Comparison of ENCODE assay signal across 18 cellular contexts in the genomic region with DNA sequence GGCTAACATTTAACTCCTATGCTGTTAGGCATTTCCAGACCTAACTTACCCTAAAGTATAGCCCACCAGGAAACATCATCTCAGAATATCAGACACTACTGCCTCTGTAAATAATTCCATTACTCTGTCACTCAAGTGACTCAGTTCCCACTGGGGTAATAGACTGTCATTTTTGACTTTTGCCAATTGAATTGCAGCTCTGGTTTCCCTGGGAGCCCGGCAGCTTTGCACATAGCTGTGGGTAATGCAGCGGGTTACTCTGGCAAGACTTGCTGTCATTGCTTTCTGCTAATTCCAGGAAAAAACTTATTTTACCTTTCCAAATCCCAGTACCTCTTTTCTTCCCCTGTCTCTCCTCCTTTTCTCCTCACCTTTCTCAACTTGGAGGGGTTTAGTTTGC. TPM values are rescaled to one million over a fixed set of nuclear protein-coding genes. Genes with fewer than 3 reads are reported as not detected.
DNase-seq lines count a peak whose midpoint lies in the region; ATAC-seq and TF ChIP-seq lines count a peak whose summit lies in the region.
"Had no signal": no experiment of that assay in that cellular context is flagged by ENCODE, and none has a peak within 500 bp of the region (broad histone marks: within the 10 kb centered on the region; RNA-seq: fewer than 3 reads in every experiment).

No MANE protein-coding gene starts in this region.

- no TSS peak for BruUV-seq in A673 (replicated peaks; lab: Mats Ljungman, UMichigan)

- peaks cover 21% of the 10 kb centered on the region for H3K4me1 Mint-ChIP-seq in HFFc6 (ENCODE audit: low read depth)

- H3K79me2 ChIP-seq in GM23248 (ENCODE audit: insufficient read depth) = no peaks in the 10 kb centered on the region

- H3K4me3 ChIP-seq in A673 (ENCODE audit: low read depth, low read length, poor library complexity, severe bottlenecking) = no peak overlapping the region
- no peak overlapping the region for H3K4me3 ChIP-seq in GM23248
- no peak overlapping the region for H3K4me3 ChIP-seq in NB4 (ENCODE audit: low read depth, low read length)
- no peak overlapping the region for H3K4me3 ChIP-seq in transverse colon
- H3K4me3 ChIP-seq: BLaER1 treated with 17β-estradiol and CSF1 and Interleukin-3, amounts not matched to agents 10 nM and 100 nM had no signal

- no peak overlapping the region for H3K4me2 ChIP-seq in GM23248 (ENCODE audit: unreplicated experiment)

- intact Hi-C loops in A673 (cut with micrococcal nuclease; ENCODE audit: unreplicated experiment) (no loop called here), transverse colon (cut with DNase I; ENCODE audit: low total_unique reads) (no loop called here), left cardiac atrium (cut with DNase I) (no loop called here)

- no peak for ATAC-seq in left cardiac atrium

- H2AFZ ChIP-seq in GM23248 = no peak overlapping the region

- peaks cover 7% of the 10 kb centered on the region for H3K27me3 Mint-ChIP-seq in HFFc6 (ENCODE audit: insufficient read depth)

- H4K20me1 ChIP-seq in GM23248 (ENCODE audit: insufficient read depth) = no peaks in the 10 kb centered on the region
- H4K20me1 ChIP-seq: BLaER1 treated with 17β-estradiol and CSF1 and Interleukin-3, amounts not matched to agents 10 nM and 100 nM had no signal

- peaks cover 6% of the 10 kb centered on the region; the same call in 1 of the 2 replicates for H3F3A ChIP-seq in GM23248 (ENCODE audit: insufficient read depth)

- no peaks in the 10 kb centered on the region for H3K36me3 Mint-ChIP-seq in HFFc6 (ENCODE audit: low read depth)

- POLR2A ChIA-PET in A673 (lab: Charles Lee; ENCODE audit: low non-redundant PET) = no interaction called here

- H3K9ac ChIP-seq in GM23248 = no peak overlapping the region
- H3K9ac ChIP-seq: BLaER1 treated with 17β-estradiol and CSF1 and Interleukin-3, amounts not matched to agents 10 nM and 100 nM had no signal

- peak; percentile 22 for DNase-seq in A673 (ENCODE audit: low spot score)
- DNase-seq in GM23248 = peak; percentile 15
- DNase-seq in NB4 (ENCODE audit: low read depth) = peak; percentile 62
- peak; percentile 35 for DNase-seq in kidney tubule cell (ENCODE audit: low spot score)
- no peak for DNase-seq in HFFc6
- no peak for DNase-seq in transverse colon
- DNase-seq in left cardiac atrium = no peak
- DNase-seq: DMS 273 treated with DMSO at 0.1 percent for 48 hours, EL, H9, IMR-90, NCI-H1105 treated with DMSO at 0.1 percent for 48 hours, NCI-H187, NCI-H446, NCI-H748 treated with DMSO at 0.1 percent for 48 hours, SHP77 had no signal

- H3K27ac ChIP-seq in A673 (ENCODE audit: low read depth, low read length, poor library complexity, severe bottlenecking) (no peak overlapping the region), GM23248 (no peak overlapping the region), transverse colon (no peak overlapping the region)
- H3K27ac ChIP-seq: BLaER1 treated with 17β-estradiol and CSF1 and Interleukin-3, amounts not matched to agents 10 nM and 100 nM had no signal

- H3K36me3 ChIP-seq in A673 (ENCODE audit: insufficient read depth, low read length, poor library complexity, severe bottlenecking) (no peaks in the 10 kb centered on the region), GM23248 (ENCODE audit: low read depth) (no peaks in the 10 kb centered on the region), transverse colon (no peaks in the 10 kb centered on the region)
- H3K36me3 ChIP-seq: BLaER1 treated with 17β-estradiol and CSF1 and Interleukin-3, amounts not matched to agents 10 nM and 100 nM had no signal

- no peaks in the 10 kb centered on the region for H3K9me3 Mint-ChIP-seq in HFFc6
- H3K9me3 Mint-ChIP-seq: H9 had no signal

- no peaks in the 10 kb centered on the region for H3K9me2 ChIP-seq in GM23248 (ENCODE audit: insufficient read depth)

- no peak overlapping the region for H3K27ac Mint-ChIP-seq in HFFc6

- in situ Hi-C loops in GM23248 (cut with MboI) = no loop called here
- in situ Hi-C loops in transverse colon (cut with MboI; ENCODE audit: low pct_ligation_motif_present in 1 of 4, low pct_unique_long_range_greater_than_20kb in 1 of 4, low sequenced_read_pairs in 3 of 4) = no loop called here

- no peaks in the 10 kb centered on the region for H3K4me1 ChIP-seq in A673 (ENCODE audit: insufficient read depth, low read length, poor library complexity, severe bottlenecking)
- no peaks in the 10 kb centered on the region for H3K4me1 ChIP-seq in GM23248 (ENCODE audit: insufficient read depth)
- peaks cover 4 to 12% (median 8%) of the 10 kb centered on the region in 4 donors for H3K4me1 ChIP-seq in transverse colon

- WGBS in GM23248 (ENCODE audit: low coverage in 1 of 2, low lambda C conversion rate in 2 of 2, missing lambda C conversion rate in 2 of 2), 2 experiments = 27 to 36% methylated on average over 2 of the region's 2 CpGs
- 84 to 90% methylated on average over 2 of the region's 2 CpGs for WGBS in transverse colon (ENCODE audit: low coverage in 1 of 2), 2 donors

- H3K9me3 ChIP-seq in A673 (ENCODE audit: low read depth, low read length, poor library complexity, severe bottlenecking) (no peaks in the 10 kb centered on the region), GM23248 (ENCODE audit: low read depth) (no peaks in the 10 kb centered on the region), transverse colon (no peaks in the 10 kb centered on the region)
- H3K9me3 ChIP-seq: BLaER1 treated with 17β-estradiol and CSF1 and Interleukin-3, amounts not matched to agents 10 nM and 100 nM had no signal

- no peak for TF ChIP-seq POLR2A in NB4 (IDR thresholded peaks at IDR 0.05; ENCODE audit: extremely low read depth, insufficient read length)
- TF ChIP-seq POLR2A in transverse colon (IDR thresholded peaks at IDR 0.05) = no peak

- no peak for TF ChIP-seq EP300 in transverse colon (IDR thresholded peaks at IDR 0.05; ENCODE audit: low read depth)

- CTCF ChIA-PET in A673 (lab: Charles Lee) = no interaction called here

- H3K4me3 Mint-ChIP-seq in HFFc6 = no peak overlapping the region
- H3K4me3 Mint-ChIP-seq: H9 had no signal

- TF ChIP-seq CTCF in A673 (conservative IDR thresholded peaks at IDR 0.05; ENCODE audit: low read depth, low read length) = no peak
- TF ChIP-seq CTCF in NB4 (IDR thresholded peaks at IDR 0.05; ENCODE audit: low read depth, low read length) = no peak
- no peak for TF ChIP-seq CTCF in HFFc6 (IDR thresholded peaks at IDR 0.05)
- no peak for TF ChIP-seq CTCF in transverse colon (IDR thresholded peaks at IDR 0.05)

- H3K27me3 ChIP-seq in A673 (replicated peaks; ENCODE audit: insufficient read depth, low read depth, low read length, poor library complexity) = no peaks in the 10 kb centered on the region
- H3K27me3 ChIP-seq in GM23248 (replicated peaks; ENCODE audit: insufficient read depth) = no peaks in the 10 kb centered on the region
- no peaks in the 10 kb centered on the region for H3K27me3 ChIP-seq in transverse colon
- H3K27me3 ChIP-seq: BLaER1 treated with 17β-estradiol and CSF1 and Interleukin-3, amounts not matched to agents 10 nM and 100 nM had no signal

RNA-seq across cellular contexts. Expression of gene NRROS, which starts 12.5 kb away (rescaled TPM):
- total RNA-seq in A673 (2021) = 0.64 and 0.92 TPM in 2 replicates
- total RNA-seq in GM23248 (2014; rRNA removed; shearing (Covaris generic)) = 0.22 TPM in 1 of 2 replicates, not detected in the other
- not detected in 2 replicates for polyA plus RNA-seq in GM23248 (2016; fragmentation: Nextera tagmentation; extraction: Ambion mirVana)
- total RNA-seq in HFFc6 (2021; fragmentation: NEBNext Ultra II Directional; extraction: Animal tissue kit (Norgen Biotek cat#: 25700)) = under 1 TPM in 5 of 6 experiments, not detected in 1; 0.07 to 0.23 (median 0.13) TPM
- total RNA-seq in transverse colon = 1 to 10 TPM in 2 of 4 donors, not detected in 2; 2.5 to 3.7 TPM
- total RNA-seq in left cardiac atrium = 1 to 10 TPM; 5.4 to 6.0 TPM
- total RNA-seq: HT-29, IMR-90 had no signal

RNA-seq across cellular contexts. Expression of gene FBXO45, which starts 58.6 kb away (rescaled TPM):
- total RNA-seq in A673 (2021) = 20.9 and 23.0 TPM in 2 replicates
- 7.2 and 10.7 TPM in 2 replicates for total RNA-seq in GM23248 (2014; rRNA removed; shearing (Covaris generic))
- 1.7 and 2.1 TPM in 2 replicates for polyA plus RNA-seq in GM23248 (2016; fragmentation: Nextera tagmentation; extraction: Ambion mirVana)
- 1 to 10 TPM; 7.0 to 9.5 (median 8.1) TPM for total RNA-seq in HFFc6 (2021; fragmentation: NEBNext Ultra II Directional; extraction: Animal tissue kit (Norgen Biotek cat#: 25700))
- 1 to 10 TPM; 2.4 to 8.6 (median 5.3) TPM for total RNA-seq in transverse colon
- 1 to 10 TPM; 7.9 to 8.4 TPM for total RNA-seq in left cardiac atrium

RNA-seq across cellular contexts. Expression of gene WDR53, which starts 58.7 kb away (rescaled TPM):
- total RNA-seq in A673 (2021) (17.8 and 23.1 TPM in 2 replicates), transverse colon (10 to 100 TPM in 1 of 4 donors, 1 to 10 TPM in 2, not detected in 1; 1.6 to 14.2 (median 4.6) TPM), left cardiac atrium (1 to 10 TPM; 8.8 to 9.4 TPM)
- total RNA-seq in GM23248 (2014; rRNA removed; shearing (Covaris generic)) = 8.9 and 9.4 TPM in 2 replicates
- 9.3 and 12.7 TPM in 2 replicates for polyA plus RNA-seq in GM23248 (2016; fragmentation: Nextera tagmentation; extraction: Ambion mirVana)
- 10 to 100 TPM in 1 of 6 experiments, 1 to 10 TPM in 5; 6.6 to 10.2 (median 9.1) TPM for total RNA-seq in HFFc6 (2021; fragmentation: NEBNext Ultra II Directional; extraction: Animal tissue kit (Norgen Biotek cat#: 25700))

Comparison
In these comparisons a context has a peak if more than half of its experiments do, and no peak if none do; other contexts are left out.
1. DNase-seq: peak in A673 (single experiment), GM23248 (single experiment), NB4 (single experiment) and kidney tubule cell (single experiment); none in HFFc6 (single experiment), transverse colon (single experiment) and left cardiac atrium (single experiment).